In the genomic region with DNA sequence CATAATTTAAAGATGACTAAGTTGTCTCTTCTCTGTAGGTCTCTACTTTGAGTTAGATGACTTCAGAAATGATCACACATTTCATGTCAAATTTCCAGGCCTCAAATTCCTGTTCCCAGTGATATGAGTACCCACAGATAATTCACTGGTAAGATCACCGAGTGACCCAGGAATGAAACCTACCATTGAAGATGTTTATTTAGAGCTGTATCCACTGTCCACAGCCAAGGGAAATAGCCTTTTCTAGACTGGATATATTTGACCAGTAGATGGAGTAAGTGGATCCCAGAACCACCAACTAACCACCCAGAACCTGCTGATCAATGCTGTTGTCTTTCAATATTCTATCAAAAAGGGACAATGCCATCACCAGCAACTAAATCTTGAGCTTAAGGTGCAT, we compare ENCODE assay signal across 10 cellular contexts.
DNase-seq lines count a peak whose midpoint lies in the region; ATAC-seq and TF ChIP-seq lines count a peak whose summit lies in the region.
"Had no signal": no experiment of that assay in that cellular context is flagged by ENCODE, and none has a peak within 500 bp of the region (broad histone marks: within the 10 kb centered on the region; RNA-seq: fewer than 3 reads in every experiment).

No MANE protein-coding gene starts in this region.

- peak overlapping the region; percentile 70 for H3K27ac ChIP-seq in cardiac muscle cell
- no peak overlapping the region for H3K27ac ChIP-seq in tibial nerve

- no peak for TF ChIP-seq POLR2A in tibial nerve (IDR thresholded peaks at IDR 0.05)

- H3K36me3 ChIP-seq in cardiac muscle cell (no peaks in the 10 kb centered on the region), tibial nerve (no peaks in the 10 kb centered on the region)

- no peak for ATAC-seq in HG03097 (IDR thresholded peaks at IDR 0.05; ENCODE audit: low FRiP score, unreplicated experiment)
- no peak for ATAC-seq in GM18867 (IDR thresholded peaks at IDR 0.05; ENCODE audit: unreplicated experiment)
- ATAC-seq: activated CD4-positive, alpha-beta T cell treated with anti-CD3 and anti-CD28 coated beads for 36 hours had no signal

- H3K4me1 ChIP-seq in cardiac muscle cell (ENCODE audit: low read depth) (no peaks in the 10 kb centered on the region), tibial nerve (peaks cover 0 to 9% (median 0%) of the 10 kb centered on the region in 4 donors)

- DNase-seq in HFF-Myc (ENCODE audit: extremely low read depth, low read depth), result no peak
- DNase-seq in SK-MEL-5 (ENCODE audit: low read depth, low spot score), result peak; percentile 66
- peak in 1 of 2 donors; percentile 42 for DNase-seq in cardiac muscle cell (ENCODE audit: low read depth in 1 of 2, low spot score in 1 of 2)
- DNase-seq in tibial nerve (ENCODE audit: low spot score in 2 of 2), result no peak
- no peak for DNase-seq in G401 (ENCODE audit: low spot score)
- DNase-seq: activated CD4-positive, alpha-beta T cell treated with anti-CD3 and anti-CD28 coated beads for 36 hours; hippocampal formation; Karpas-422 had no signal

- H3K4me3 ChIP-seq in HFF-Myc (replicated peaks; ENCODE audit: low read depth, low read length) (no peak overlapping the region), cardiac muscle cell (no peak overlapping the region), tibial nerve (no peak overlapping the region)

- H3K9me3 ChIP-seq in cardiac muscle cell (ENCODE audit: low read depth) (peaks cover 3% of the 10 kb centered on the region), tibial nerve (peaks cover 0 to 8% (median 0%) of the 10 kb centered on the region in 4 donors)

- H3K27me3 ChIP-seq in cardiac muscle cell, result no peaks in the 10 kb centered on the region
- no peaks in the 10 kb centered on the region for H3K27me3 ChIP-seq in tibial nerve

- in situ Hi-C loops in SK-MEL-5 (cut with HindIII; ENCODE audit: low pct_unique_long_range_greater_than_20kb, low sequenced_read_pairs), result no loop called here
- in situ Hi-C loops in G401 (cut with HindIII; ENCODE audit: low sequenced_read_pairs), result no loop called here

- TF ChIP-seq CTCF in HFF-Myc (IDR thresholded peaks at IDR 0.05; ENCODE audit: low read depth, low read length, missing control alignments) (peak; percentile 33), cardiac muscle cell (IDR thresholded peaks at IDR 0.05; ENCODE audit: low read depth, low read length) (peak; percentile 53), tibial nerve (IDR thresholded peaks at IDR 0.05) (peak in 4 of 5 experiments; percentile 20 to 38 (median 30))

- WGBS in tibial nerve, 2 donors, result 35 to 48% methylated on average over 1 of the region's 1 CpG

- TF ChIP-seq EP300 in tibial nerve (IDR thresholded peaks at IDR 0.05), result no peak
